ENCODE assay signal across 20 cellular contexts in genomic region chr10:88507380-88507779, GRCh38.
"Had no signal": no experiment of that assay in that cellular context is flagged by ENCODE, and none has a peak within 500 bp of the region (broad histone marks: within the 10 kb centered on the region; RNA-seq: fewer than 3 reads in every experiment).

No MANE protein-coding gene starts in this region.

- ATAC-seq: activated T-helper 17 cell treated with anti-CD3 and anti-CD28 coated beads, Interleukin-2, amount 50 U/mL, for 72 hours; T-helper 17 cell had no signal

- H3K27me3 ChIP-seq: brain microvascular endothelial cell, cardiac muscle cell had no signal

- H3K27ac ChIP-seq: brain microvascular endothelial cell, cardiac muscle cell had no signal

- H3K36me3 ChIP-seq: brain microvascular endothelial cell, cardiac muscle cell had no signal

- H3K4me3 ChIP-seq: cardiac muscle cell had no signal

- DNase-seq: activated CD4-positive, alpha-beta memory T cell treated with anti-CD3 and anti-CD28 coated beads, Interleukin-2, amount 10 ng/mL, durations not matched to agents 7 days and 5 days; activated CD4-positive, alpha-beta T cell treated with anti-CD3 and anti-CD28 coated beads, Interleukin-2, amount 50 U/mL, for 1 hour; activated CD4-positive, CD25-positive, alpha-beta regulatory T cell; activated gamma-delta T cell; activated naive CD4-positive, alpha-beta T cell treated with anti-CD3 and anti-CD28 coated beads for 36 hours; activated T-cell treated with anti-CD3 and anti-CD28 coated beads for 4 hours; activated T-cell treated with anti-CD3 and anti-CD28 coated beads, Interleukin-2, amount 50 U/mL, for 48 hours; brain microvascular endothelial cell; IMR-90; Kasumi-1; KBM-7; NCI-H1105 treated with DMSO at 0.1 percent for 48 hours; NCI-H146; NCI-H1930; NCI-H510A treated with DMSO at 0.1 percent for 48 hours; SIG-M5; T-helper 17 cell; T-helper 9 cell had no signal
